ENCODE assay signal across 8 cellular contexts in genomic region chr7:132656846-132657776, GRCh38.
DNase-seq lines count a peak whose midpoint lies in the region; FAIRE-seq and TF ChIP-seq lines count a peak whose summit lies in the region.

No MANE protein-coding gene starts in this region.

- H3K36me3 Mint-ChIP-seq in activated T-cell treated with anti-CD3 and anti-CD28 coated beads, Interleukin-2, amount 50 U/mL, for 24 hours (ENCODE audit: low read depth), result no peaks in the 10 kb centered on the region
- peaks cover 5% of the 10 kb centered on the region for H3K36me3 Mint-ChIP-seq in activated CD4-positive, alpha-beta T cell treated with anti-CD3 and anti-CD28 coated beads, Interleukin-2, amount 10 ng/mL, durations not matched to agents 24 days and 14 days (ENCODE audit: low read depth)

- H3K9ac ChIP-seq in kidney (ENCODE audit: low read length in 2 of 2), result no peak overlapping the region

- no peak overlapping the region for H3K4me3 Mint-ChIP-seq in activated T-cell treated with anti-CD3 and anti-CD28 coated beads, Interleukin-2, amount 50 U/mL, for 24 hours
- H3K4me3 Mint-ChIP-seq in activated CD4-positive, alpha-beta T cell treated with anti-CD3 and anti-CD28 coated beads, Interleukin-2, amount 10 ng/mL, durations not matched to agents 24 days and 14 days, result no peak overlapping the region

- intact Hi-C loops in kidney (cut with DNase I), result no loop called here
- intact Hi-C loops in activated CD4-positive, alpha-beta T cell treated with anti-CD3 and anti-CD28 coated beads, Interleukin-2, amount 10 ng/mL, durations not matched to agents 24 days and 14 days (cut with micrococcal nuclease), result loop anchor here (10.0 kb wide), 1 partner anchor 598 kb away; the partner anchor contains the start of gene EXOC4

- TF ChIP-seq CTCF in bronchial epithelial cell (IDR thresholded peaks at IDR 0.05; ENCODE audit: insufficient read depth, low read length, severe bottlenecking) (peak; percentile 45), kidney (IDR thresholded peaks at IDR 0.05; ENCODE audit: borderline replicate concordance, extremely low read depth, insufficient read depth) (no peak)

- H3K36me3 ChIP-seq in bronchial epithelial cell (ENCODE audit: control insufficient read depth, insufficient read depth, low read length) (no peaks in the 10 kb centered on the region), small intestine (ENCODE audit: control insufficient read depth in 2 of 2, insufficient read depth in 2 of 2, low read length in 2 of 2) (no peaks in the 10 kb centered on the region), kidney (ENCODE audit: control insufficient read depth in 1 of 2, insufficient read depth in 2 of 2, low read length in 2 of 2) (no peaks in the 10 kb centered on the region)

- FAIRE-seq in bronchial epithelial cell (lab: Jason Lieb, UNC) (no peak), small intestine (lab: Jason Lieb, UNC) (no peak), kidney (lab: Jason Lieb, UNC) (no peak)

- H3K4me3 ChIP-seq in bronchial epithelial cell (ENCODE audit: low read depth, low read length), result no peak overlapping the region
- no peak overlapping the region for H3K4me3 ChIP-seq in small intestine (ENCODE audit: low read depth in 1 of 2, low read length in 2 of 2)
- no peak overlapping the region for H3K4me3 ChIP-seq in kidney (ENCODE audit: low read length in 2 of 2)

- WGBS in small intestine, 3 donors, result 71 to 79% (median 76%) methylated on average over 9 of the region's 9 CpGs

- peaks cover 61% of the 10 kb centered on the region for H3K4me1 Mint-ChIP-seq in activated T-cell treated with anti-CD3 and anti-CD28 coated beads, Interleukin-2, amount 50 U/mL, for 24 hours (ENCODE audit: low read depth)
- H3K4me1 Mint-ChIP-seq in activated CD4-positive, alpha-beta T cell treated with anti-CD3 and anti-CD28 coated beads, Interleukin-2, amount 10 ng/mL, durations not matched to agents 24 days and 14 days, result peaks cover 34% of the 10 kb centered on the region

- H3K9me3 ChIP-seq in small intestine (ENCODE audit: control insufficient read depth, low read depth) (no peaks in the 10 kb centered on the region), kidney (ENCODE audit: control insufficient read depth in 1 of 2, low read length in 2 of 2) (no peaks in the 10 kb centered on the region)

- DNase-seq in activated T-cell treated with anti-CD3 and anti-CD28 coated beads, Interleukin-2, amount 50 U/mL, for 24 hours, result no peak
- DNase-seq in activated T-cell treated with anti-CD3 and anti-CD28 coated beads for 4 hours, result no peak
- peak; percentile 9 for DNase-seq in MV-4-11 (lab: John Stamatoyannopoulos, UW)
- peak; percentile 22 for DNase-seq in bronchial epithelial cell (ENCODE audit: low read depth)
- peak; percentile 3 for DNase-seq in small intestine
- DNase-seq in NCI-H2029 (lab: John Stamatoyannopoulos, UW), result no peak
- DNase-seq in kidney, result no peak
- no peak for DNase-seq in activated CD4-positive, alpha-beta T cell treated with anti-CD3 and anti-CD28 coated beads, Interleukin-2, amount 10 ng/mL, durations not matched to agents 24 days and 14 days

- H3K27ac Mint-ChIP-seq in activated T-cell treated with anti-CD3 and anti-CD28 coated beads, Interleukin-2, amount 50 U/mL, for 24 hours, result peak overlapping the region; percentile 64
- H3K27ac Mint-ChIP-seq in activated CD4-positive, alpha-beta T cell treated with anti-CD3 and anti-CD28 coated beads, Interleukin-2, amount 10 ng/mL, durations not matched to agents 24 days and 14 days, result no peak overlapping the region

- no peaks in the 10 kb centered on the region for H3K9me3 Mint-ChIP-seq in activated T-cell treated with anti-CD3 and anti-CD28 coated beads, Interleukin-2, amount 50 U/mL, for 24 hours
- peaks cover 25% of the 10 kb centered on the region for H3K9me3 Mint-ChIP-seq in activated CD4-positive, alpha-beta T cell treated with anti-CD3 and anti-CD28 coated beads, Interleukin-2, amount 10 ng/mL, durations not matched to agents 24 days and 14 days

- H3K27me3 ChIP-seq in bronchial epithelial cell (ENCODE audit: control insufficient read depth, insufficient read depth, low read length) (no peaks in the 10 kb centered on the region), small intestine (ENCODE audit: control insufficient read depth in 2 of 2, insufficient read depth in 2 of 2, low read length in 2 of 2) (no peaks in the 10 kb centered on the region)

- H3K4me1 ChIP-seq in small intestine (ENCODE audit: control insufficient read depth in 2 of 2, insufficient read depth in 1 of 2, low read depth in 1 of 2, low read length in 1 of 2), result no peaks in the 10 kb centered on the region
- H3K4me1 ChIP-seq in kidney (ENCODE audit: control insufficient read depth in 1 of 2, insufficient read depth in 1 of 2, low read depth in 1 of 2, low read length in 2 of 2), result no peaks in the 10 kb centered on the region

- H3K27ac ChIP-seq in small intestine (ENCODE audit: low read depth in 1 of 2, low read length in 1 of 2) (no peak overlapping the region), kidney (ENCODE audit: low read depth in 2 of 2, low read length in 2 of 2) (no peak overlapping the region)

- H3K27me3 Mint-ChIP-seq in activated T-cell treated with anti-CD3 and anti-CD28 coated beads, Interleukin-2, amount 50 U/mL, for 24 hours, result no peaks in the 10 kb centered on the region
- H3K27me3 Mint-ChIP-seq in activated CD4-positive, alpha-beta T cell treated with anti-CD3 and anti-CD28 coated beads, Interleukin-2, amount 10 ng/mL, durations not matched to agents 24 days and 14 days, result no peaks in the 10 kb centered on the region

Comparison
In these comparisons a context has a peak if more than half of its experiments do, and no peak if none do; other contexts are left out.
1. DNase-seq: peak in MV-4-11 (single experiment), bronchial epithelial cell (single experiment) and small intestine (single experiment); none in activated T-cell treated with anti-CD3 and anti-CD28 coated beads, Interleukin-2, amount 50 U/mL, for 24 hours (single experiment), activated T-cell treated with anti-CD3 and anti-CD28 coated beads for 4 hours (single experiment), NCI-H2029 (single experiment), kidney (single experiment) and activated CD4-positive, alpha-beta T cell treated with anti-CD3 and anti-CD28 coated beads, Interleukin-2, amount 10 ng/mL, durations not matched to agents 24 days and 14 days (single experiment).